In genomic region chr11:71171576-71171975, GRCh38 we compare ENCODE assay signal across 20 cellular contexts.
DNase-seq lines count a peak whose midpoint lies in the region; ATAC-seq and TF ChIP-seq lines count a peak whose summit lies in the region.
"Had no signal": no experiment of that assay in that cellular context is flagged by ENCODE, and none has a peak within 500 bp of the region (broad histone marks: within the 10 kb centered on the region; RNA-seq: fewer than 3 reads in every experiment).

No MANE protein-coding gene starts in this region.

- peaks cover 6% of the 10 kb centered on the region for H3K36me3 ChIP-seq in Caco-2 (ENCODE audit: control insufficient read depth, insufficient read depth, low read length)
- H3K36me3 ChIP-seq: BLaER1 had no signal

- no peaks in the 10 kb centered on the region for H3K27me3 ChIP-seq in Caco-2 (replicated peaks; ENCODE audit: control insufficient read depth, insufficient read depth, low read length)
- H3K27me3 ChIP-seq: BLaER1 had no signal

- H3K4me3 Mint-ChIP-seq in Caco-2 (ENCODE audit: unreplicated experiment): no peak overlapping the region
- H3K4me3 Mint-ChIP-seq: B cell; CD4-positive, CD25-positive, alpha-beta regulatory T cell; CD8-positive, alpha-beta T cell; H9 had no signal

- no peak for ATAC-seq in HG03565 (IDR thresholded peaks at IDR 0.05; ENCODE audit: unreplicated experiment)
- ATAC-seq: CD8-positive, alpha-beta T cell; GM12878; HCT116 had no signal

- H3K4me1 Mint-ChIP-seq in Caco-2 (ENCODE audit: low read depth, unreplicated experiment): peaks cover 6% of the 10 kb centered on the region
- H3K4me1 Mint-ChIP-seq: B cell; CD4-positive, CD25-positive, alpha-beta regulatory T cell had no signal

- POLR2A ChIA-PET in Caco-2 (lab: Charles Lee): no interaction called here

- peak overlapping the region; percentile 9 for H3K27ac Mint-ChIP-seq in Caco-2 (ENCODE audit: unreplicated experiment)
- H3K27ac Mint-ChIP-seq: B cell; CD4-positive, CD25-positive, alpha-beta regulatory T cell; CD8-positive, alpha-beta T cell had no signal

- CTCF ChIA-PET in Caco-2 (lab: Charles Lee): no interaction called here

- peaks cover 69% of the 10 kb centered on the region for H3K36me3 Mint-ChIP-seq in Caco-2 (ENCODE audit: insufficient read depth, unreplicated experiment)
- H3K36me3 Mint-ChIP-seq: CD4-positive, CD25-positive, alpha-beta regulatory T cell; CD8-positive, alpha-beta T cell had no signal

- peaks cover 18% of the 10 kb centered on the region for H3K9me3 Mint-ChIP-seq in Caco-2 (ENCODE audit: unreplicated experiment)
- H3K9me3 Mint-ChIP-seq: CD8-positive, alpha-beta T cell had no signal

- no peak for TF ChIP-seq CTCF in Caco-2 (IDR thresholded peaks at IDR 0.05; ENCODE audit: insufficient read depth in 1 of 2, low read depth in 1 of 2, low read length in 1 of 2, severe bottlenecking in 1 of 2, unreplicated experiment in 1 of 2)

- no peak overlapping the region for H3K4me3 ChIP-seq in Caco-2 (ENCODE audit: low read depth, low read length)
- H3K4me3 ChIP-seq: BLaER1, GM12878, GM23248 had no signal

- BruUV-seq in Caco-2 (replicated peaks; lab: Mats Ljungman, UMichigan): no TSS peak

- intact Hi-C loops in Caco-2 (cut with micrococcal nuclease; ENCODE audit: unreplicated experiment): no loop called here

- H3K4me1 ChIP-seq in Caco-2: no peaks in the 10 kb centered on the region
- H3K4me1 ChIP-seq: BLaER1 had no signal

- peaks cover 9% of the 10 kb centered on the region for H3K9me3 ChIP-seq in Caco-2
- H3K9me3 ChIP-seq: BLaER1 had no signal

- peak; percentile 54 for DNase-seq in NCI-H82 (lab: John Stamatoyannopoulos, UW)
- DNase-seq in NCI-H82 treated with DMSO at 0.1 percent for 48 hours (lab: John Stamatoyannopoulos, UW; ENCODE audit: unreplicated experiment): no peak
- peak in 1 of 2 experiments; percentile 22 for DNase-seq in Caco-2
- peak; percentile 23 for DNase-seq in islet precursor cell
- DNase-seq in mesenteric fat pad (ENCODE audit: low spot score): peak; percentile 53
- no peak for DNase-seq in NAMALWA (ENCODE audit: low spot score)
- DNase-seq in SK-N-DZ (ENCODE audit: low spot score): no peak
- DNase-seq: CD4-positive, CD25-positive, alpha-beta regulatory T cell; DMS 273 treated with DMSO at 0.1 percent for 48 hours; DMS79; EL; GDM1; GM23248; H9 had no signal

- H3K27me3 Mint-ChIP-seq in Caco-2 (ENCODE audit: insufficient read depth, unreplicated experiment): no peaks in the 10 kb centered on the region

Comparison
In these comparisons a context has a peak if more than half of its experiments do, and no peak if none do; other contexts are left out.
1. DNase-seq: peak in NCI-H82 (single experiment), islet precursor cell (single experiment) and mesenteric fat pad (single experiment); none in NCI-H82 treated with DMSO at 0.1 percent for 48 hours (single experiment), NAMALWA (single experiment) and SK-N-DZ (single experiment).